In the genomic region with DNA sequence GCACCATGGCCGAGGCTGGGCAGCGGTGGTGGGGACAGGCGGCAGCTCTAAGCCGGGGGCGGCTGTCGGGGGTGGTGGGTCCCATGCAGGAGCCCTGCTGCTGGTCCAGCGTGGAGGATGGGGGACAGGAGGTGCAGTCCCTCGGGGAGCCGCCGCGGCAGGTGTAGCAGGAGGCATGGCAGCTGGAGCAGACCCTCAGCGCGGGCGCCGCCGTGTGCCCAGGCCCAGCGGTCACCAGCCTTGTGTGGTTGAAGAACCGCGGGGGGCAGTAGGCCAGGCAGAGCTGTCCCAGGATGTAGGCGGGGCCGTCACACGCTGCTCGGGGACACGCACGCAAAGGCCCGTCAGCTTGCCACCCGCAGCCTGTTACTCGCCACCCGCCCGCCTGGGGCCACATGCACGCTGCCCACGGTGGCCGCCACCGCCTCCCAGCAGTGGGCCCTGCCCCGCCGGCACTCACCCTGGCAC, we compare ENCODE assay signal across 19 cellular contexts. TPM values are rescaled to one million over a fixed set of nuclear protein-coding genes. Genes with fewer than 3 reads are reported as not detected.
"Had no signal": no experiment of that assay in that cellular context is flagged by ENCODE, and none has a peak within 500 bp of the region (broad histone marks: within the 10 kb centered on the region; RNA-seq: fewer than 3 reads in every experiment).

No MANE protein-coding gene starts in this region.

- H3K9me3 ChIP-seq: ascending aorta, breast epithelium, pancreas, transverse colon had no signal

- ATAC-seq: activated CD8-positive, alpha-beta T cell treated with anti-CD3 and anti-CD28 coated beads for 36 hours; foreskin keratinocyte; pancreas had no signal

- H3K27me3 ChIP-seq: ascending aorta, breast epithelium, foreskin keratinocyte, pancreas, transverse colon had no signal

- DNase-seq: activated B cell treated with CpG ODN at 0.5 μM for 24 hours; activated CD4-positive, alpha-beta T cell treated with anti-CD3 and anti-CD28 coated beads for 48 hours; activated CD8-positive, alpha-beta memory T cell treated with anti-CD3 and anti-CD28 coated beads, Interleukin-2, amount 50 U/mL, for 48 hours; activated CD8-positive, alpha-beta T cell treated with anti-CD3 and anti-CD28 coated beads for 36 hours; activated naive CD4-positive, alpha-beta T cell treated with Interleukin-2 at 50 U/mL for 16 hours; cerebellar nuclear complex; effector memory CD4-positive, alpha-beta T cell; foreskin keratinocyte; glutamatergic neuron; hypothalamus; kidney; stimulated activated CD4-positive, alpha-beta T cell treated with anti-CD3 and anti-CD28 coated beads, Interleukin-15, amount 100 ng/mL, for 24 hours; stimulated activated CD4-positive, alpha-beta T cell treated with anti-CD3 and anti-CD28 coated beads, Interleukin-4, amount 100 ng/mL, for 1 hour; stimulated activated naive CD4-positive, alpha-beta T cell; transverse colon had no signal

- H3K27ac ChIP-seq: ascending aorta, breast epithelium, foreskin keratinocyte, pancreas, transverse colon had no signal

- H3K36me3 ChIP-seq: ascending aorta, breast epithelium, pancreas, transverse colon had no signal

- H3K4me3 ChIP-seq: ascending aorta, breast epithelium, pancreas, transverse colon had no signal

- H3K4me1 ChIP-seq: breast epithelium, foreskin keratinocyte had no signal

RNA-seq across cellular contexts. Expression of gene ADAMTSL5, which starts 30.9 kb away (rescaled TPM):
- total RNA-seq: activated B cell treated with CpG ODN at 0.5 μM for 24 hours had no signal
- polyA plus RNA-seq: neural cell had no signal

RNA-seq across cellular contexts. Expression of gene APC2, which starts 32.0 kb away (rescaled TPM):
- total RNA-seq: ascending aorta had no signal
